16 cellular contexts compared by ENCODE assay signal in the genomic region with DNA sequence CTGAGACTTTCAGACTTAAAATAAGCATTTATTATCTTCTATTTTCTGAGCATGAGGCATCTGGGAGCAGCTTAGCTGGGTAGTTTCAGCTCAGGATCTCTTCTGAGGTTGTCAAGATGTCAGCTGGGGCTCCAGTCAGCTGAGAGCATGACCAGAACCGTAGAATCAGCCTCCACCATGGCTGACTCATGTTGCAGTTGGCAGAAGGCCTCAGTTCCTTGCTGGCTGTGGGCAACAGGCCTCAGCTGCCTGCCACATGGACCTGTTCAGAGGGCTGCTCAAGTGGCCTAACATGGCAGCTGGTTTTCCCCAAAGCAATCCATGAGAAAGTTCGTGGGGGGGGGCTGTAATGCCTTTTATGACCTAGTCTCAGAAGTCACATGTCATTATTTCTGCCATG.
DNase-seq lines count a peak whose midpoint lies in the region; ATAC-seq and TF ChIP-seq lines count a peak whose summit lies in the region.
"Had no signal": no experiment of that assay in that cellular context is flagged by ENCODE, and none has a peak within 500 bp of the region (broad histone marks: within the 10 kb centered on the region; RNA-seq: fewer than 3 reads in every experiment).

No MANE protein-coding gene starts in this region.

- no peaks in the 10 kb centered on the region for H3K79me2 ChIP-seq in OCI-LY7 (ENCODE audit: insufficient read depth, low read depth, low read length)

- no TSS peak for BruUV-seq in OCI-LY7 (replicated peaks; lab: Mats Ljungman, UMichigan)

- H3K4me1 ChIP-seq in aorta (ENCODE audit: control insufficient read depth in 1 of 2, insufficient read depth in 2 of 2, low read length in 2 of 2) (no peaks in the 10 kb centered on the region), OCI-LY7 (ENCODE audit: insufficient read depth, low read length, poor library complexity, severe bottlenecking) (no peaks in the 10 kb centered on the region)

- H3K9me3 ChIP-seq in aorta (ENCODE audit: control insufficient read depth, low read length) (no peaks in the 10 kb centered on the region), OCI-LY7 (ENCODE audit: low read length) (no peaks in the 10 kb centered on the region)

- peak; percentile 27 to 53 for ATAC-seq in activated T-cell treated with anti-CD3 and anti-CD28 coated beads, Interleukin-2, amount 50 U/mL, for 72 hours (replicated peaks in 1 of 2)
- ATAC-seq in activated T-helper 17 cell treated with anti-CD3 and anti-CD28 coated beads, Interleukin-2, amount 50 U/mL, for 72 hours (replicated peaks): peak; percentile 39
- ATAC-seq in left cardiac atrium: peak; percentile 55 to 91
- ATAC-seq in aorta (ENCODE audit: low FRiP score): peak; percentile 74
- ATAC-seq: activated CD8-positive, alpha-beta memory T cell treated with anti-CD3 and anti-CD28 coated beads, Interleukin-2, amount 10 ng/mL, durations not matched to agents 7 days and 5 days; GM12878 had no signal

- no peaks in the 10 kb centered on the region for H3K36me3 Mint-ChIP-seq in activated T-cell treated with anti-CD3 and anti-CD28 coated beads, Interleukin-2, amount 50 U/mL, for 72 hours (ENCODE audit: insufficient read depth in 2 of 2)
- no peaks in the 10 kb centered on the region for H3K36me3 Mint-ChIP-seq in activated T-helper 17 cell treated with anti-CD3 and anti-CD28 coated beads, Interleukin-2, amount 50 U/mL, for 72 hours (ENCODE audit: low read depth)
- H3K36me3 Mint-ChIP-seq: activated CD8-positive, alpha-beta memory T cell treated with anti-CD3 and anti-CD28 coated beads, Interleukin-2, amount 10 ng/mL, durations not matched to agents 7 days and 5 days had no signal

- TF ChIP-seq CTCF in OCI-LY7 (conservative IDR thresholded peaks at IDR 0.05; ENCODE audit: low read length): no peak

- WGBS in aorta, 2 donors: 27 to 30% methylated on average over 2 of the region's 2 CpGs

- intact Hi-C loops in left cardiac atrium (cut with DNase I) (loop anchor here in 1 of 2 donors (10.0 kb wide), 1 partner anchor 384 kb away; no protein-coding TSS in a partner anchor), aorta (cut with DNase I) (no loop called here), OCI-LY7 (cut with micrococcal nuclease; ENCODE audit: unreplicated experiment) (no loop called here)

- no peaks in the 10 kb centered on the region for H3K9me2 ChIP-seq in OCI-LY7 (ENCODE audit: insufficient read depth, low read length)

- H4K20me1 ChIP-seq in OCI-LY7 (ENCODE audit: insufficient read depth, low read length): no peaks in the 10 kb centered on the region

- H3K4me3 Mint-ChIP-seq in activated T-cell treated with anti-CD3 and anti-CD28 coated beads, Interleukin-2, amount 50 U/mL, for 72 hours: no peak overlapping the region
- H3K4me3 Mint-ChIP-seq in activated T-helper 17 cell treated with anti-CD3 and anti-CD28 coated beads, Interleukin-2, amount 50 U/mL, for 72 hours: no peak overlapping the region
- H3K4me3 Mint-ChIP-seq: activated CD8-positive, alpha-beta memory T cell treated with anti-CD3 and anti-CD28 coated beads, Interleukin-2, amount 10 ng/mL, durations not matched to agents 7 days and 5 days had no signal

- no peaks in the 10 kb centered on the region for H3K27me3 ChIP-seq in aorta (ENCODE audit: control insufficient read depth in 1 of 2, insufficient read depth in 2 of 2, low read length in 1 of 2)

- peaks cover 10% of the 10 kb centered on the region for H3K4me1 Mint-ChIP-seq in activated T-cell treated with anti-CD3 and anti-CD28 coated beads, Interleukin-2, amount 50 U/mL, for 72 hours (ENCODE audit: low read depth)
- no peaks in the 10 kb centered on the region for H3K4me1 Mint-ChIP-seq in activated T-helper 17 cell treated with anti-CD3 and anti-CD28 coated beads, Interleukin-2, amount 50 U/mL, for 72 hours
- H3K4me1 Mint-ChIP-seq: activated CD8-positive, alpha-beta memory T cell treated with anti-CD3 and anti-CD28 coated beads, Interleukin-2, amount 10 ng/mL, durations not matched to agents 7 days and 5 days had no signal

- DNase-seq in activated T-cell treated with anti-CD3 and anti-CD28 coated beads, Interleukin-2, amount 50 U/mL, for 72 hours: no peak
- no peak for DNase-seq in activated T-cell treated with anti-CD3 and anti-CD28 coated beads, Interleukin-2, amount 50 U/mL, for 48 hours
- DNase-seq in left cardiac atrium (peak; percentile 58), aorta (peak in 1 of 2 donors; percentile 83), iPS-NIHi11 (ENCODE audit: low spot score) (no peak), OCI-LY7 (ENCODE audit: low spot score) (no peak)
- DNase-seq in activated CD4-positive, alpha-beta T cell treated with anti-CD3 and anti-CD28 coated beads, Interleukin-2, amount 50 U/mL, for 4 hours: no peak
- DNase-seq: activated CD8-positive, alpha-beta memory T cell treated with anti-CD3 and anti-CD28 coated beads, Interleukin-2, amount 10 ng/mL, durations not matched to agents 7 days and 5 days; cortex of kidney; kidney; NCI-H1694 treated with DMSO at 0.1 percent for 48 hours; stimulated activated naive CD4-positive, alpha-beta T cell had no signal

- POLR2A ChIA-PET in OCI-LY7 (lab: Charles Lee): no interaction called here

- H3K36me3 ChIP-seq in aorta (ENCODE audit: control insufficient read depth in 1 of 2, insufficient read depth in 2 of 2, low read length in 1 of 2) (no peaks in the 10 kb centered on the region), OCI-LY7 (ENCODE audit: insufficient read depth, low read length) (no peaks in the 10 kb centered on the region)

- H3K4me2 ChIP-seq in OCI-LY7 (ENCODE audit: low read length): no peak overlapping the region

- no peak overlapping the region for H2AFZ ChIP-seq in OCI-LY7 (ENCODE audit: low read length)

- H3K9me3 Mint-ChIP-seq in activated T-cell treated with anti-CD3 and anti-CD28 coated beads, Interleukin-2, amount 50 U/mL, for 72 hours: no peaks in the 10 kb centered on the region
- no peaks in the 10 kb centered on the region for H3K9me3 Mint-ChIP-seq in activated T-helper 17 cell treated with anti-CD3 and anti-CD28 coated beads, Interleukin-2, amount 50 U/mL, for 72 hours

- peaks cover 33% of the 10 kb centered on the region for H3K27me3 Mint-ChIP-seq in activated T-cell treated with anti-CD3 and anti-CD28 coated beads, Interleukin-2, amount 50 U/mL, for 72 hours (ENCODE audit: low read depth)
- H3K27me3 Mint-ChIP-seq in activated T-helper 17 cell treated with anti-CD3 and anti-CD28 coated beads, Interleukin-2, amount 50 U/mL, for 72 hours: peaks cover 36% of the 10 kb centered on the region

- CTCF ChIA-PET in OCI-LY7 (lab: Charles Lee; ENCODE audit: unreplicated experiment): interaction anchor here (1.1 kb wide), 1 partner anchor 12 kb away, joined by 3 read pairs; no protein-coding TSS in a partner anchor

- no peak overlapping the region for H3K4me3 ChIP-seq in aorta (ENCODE audit: low read length in 2 of 2)
- H3K4me3 ChIP-seq in OCI-LY7 (ENCODE audit: low read depth, low read length, poor library complexity, severe bottlenecking): no peak overlapping the region
- H3K4me3 ChIP-seq: GM12878, skin epidermis had no signal

- H3K27ac Mint-ChIP-seq in activated T-cell treated with anti-CD3 and anti-CD28 coated beads, Interleukin-2, amount 50 U/mL, for 72 hours: no peak overlapping the region
- H3K27ac Mint-ChIP-seq in activated T-helper 17 cell treated with anti-CD3 and anti-CD28 coated beads, Interleukin-2, amount 50 U/mL, for 72 hours: no peak overlapping the region
- H3K27ac Mint-ChIP-seq: activated CD8-positive, alpha-beta memory T cell treated with anti-CD3 and anti-CD28 coated beads, Interleukin-2, amount 10 ng/mL, durations not matched to agents 7 days and 5 days had no signal

- H3K27ac ChIP-seq in aorta (ENCODE audit: low read depth in 1 of 2, low read length in 2 of 2) (no peak overlapping the region), OCI-LY7 (ENCODE audit: low read depth, low read length, poor library complexity, severe bottlenecking) (no peak overlapping the region)
- H3K27ac ChIP-seq: C4-2B had no signal
